Comparison of ENCODE assay signal across 8 cellular contexts in the genomic region with DNA sequence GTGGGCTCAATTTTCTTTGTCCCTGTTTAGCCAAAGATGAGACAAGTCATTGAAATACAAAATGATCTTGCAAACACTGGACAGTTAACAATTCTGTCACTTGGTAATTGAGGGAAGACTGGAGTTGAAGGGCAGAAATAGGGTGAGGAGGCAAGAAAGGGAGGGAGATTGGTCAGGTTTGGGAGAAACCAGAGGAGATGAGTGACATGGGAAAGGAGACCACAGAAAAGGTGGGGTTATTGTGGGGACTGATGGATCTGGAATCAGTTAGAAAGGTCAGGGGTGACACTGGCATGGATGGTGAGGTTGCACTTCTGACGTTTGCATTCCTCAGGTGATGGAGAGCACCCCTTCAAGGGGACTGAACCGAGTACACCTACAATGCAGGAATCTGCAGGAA. TPM values are rescaled to one million over a fixed set of nuclear protein-coding genes. Genes with fewer than 3 reads are reported as not detected.
DNase-seq lines count a peak whose midpoint lies in the region; ATAC-seq and TF ChIP-seq lines count a peak whose summit lies in the region.

No MANE protein-coding gene starts in this region.

- H3K27me3 ChIP-seq in SJSA1 (replicated peaks) (no peaks in the 10 kb centered on the region), fibroblast of lung (ENCODE audit: control insufficient read depth, insufficient read depth, low read length) (no peaks in the 10 kb centered on the region), prostate gland (replicated peaks; ENCODE audit: insufficient read depth) (no peaks in the 10 kb centered on the region)

- no peak for TF ChIP-seq CTCF in fibroblast of lung (conservative IDR thresholded peaks at IDR 0.05 in 1 of 2, IDR thresholded peaks at IDR 0.05 in 1 of 2; ENCODE audit: low read depth in 1 of 2, low read length in 2 of 2)
- TF ChIP-seq CTCF in prostate gland (IDR thresholded peaks at IDR 0.05) = no peak
- no peak for TF ChIP-seq CTCF in omental fat pad (IDR thresholded peaks at IDR 0.05)

- no peak for DNase-seq in SJSA1 (ENCODE audit: low read depth in 1 of 2, low spot score in 2 of 2)
- no peak for DNase-seq in fibroblast of lung (ENCODE audit: low read depth in 2 of 2)
- DNase-seq in prostate gland (ENCODE audit: low spot score) = no peak
- no peak for DNase-seq in activated effector memory CD4-positive, alpha-beta T cell treated with anti-CD3 and anti-CD28 coated beads, Interleukin-2, amount 50 U/mL, for 16 hours
- DNase-seq in NCI-H446 (lab: John Stamatoyannopoulos, UW) = no peak
- DNase-seq in omental fat pad (ENCODE audit: low spot score) = no peak
- no peak for DNase-seq in H4 (ENCODE audit: low spot score)

- H4K20me1 ChIP-seq in fibroblast of lung (ENCODE audit: control insufficient read depth, extremely low read depth, insufficient read depth, low read length) = no peaks in the 10 kb centered on the region

- H3K27ac ChIP-seq in SJSA1 = no peak overlapping the region
- H3K27ac ChIP-seq in fibroblast of lung (ENCODE audit: insufficient read depth, low read length) = peak overlapping the region; percentile 65
- no peak overlapping the region for H3K27ac ChIP-seq in prostate gland

- H2AFZ ChIP-seq in fibroblast of lung (ENCODE audit: low read length) = peak overlapping the region; percentile 87

- TF ChIP-seq POLR2A in prostate gland (IDR thresholded peaks at IDR 0.05) = no peak

- intact Hi-C loops in prostate gland (cut with DNase I) = no loop called here

- H3K36me3 ChIP-seq in ES-I3 (ENCODE audit: insufficient read depth, low read length) = peaks cover 10% of the 10 kb centered on the region; the same call in 1 of the 2 replicates
- peaks cover 42% of the 10 kb centered on the region for H3K36me3 ChIP-seq in SJSA1
- H3K36me3 ChIP-seq in fibroblast of lung (ENCODE audit: control insufficient read depth, insufficient read depth, low read length) = peaks cover 7% of the 10 kb centered on the region
- H3K36me3 ChIP-seq in prostate gland = no peaks in the 10 kb centered on the region

- H3K4me2 ChIP-seq in fibroblast of lung (ENCODE audit: extremely low read depth, insufficient read depth, low read length) = peak overlapping the region; percentile 96

- peak overlapping the region; percentile 93 for H3K9ac ChIP-seq in ES-I3 (ENCODE audit: low read depth, low read length)
- H3K9ac ChIP-seq in fibroblast of lung (ENCODE audit: insufficient read depth, low read length) = peak overlapping the region; percentile 53

- no peak for ATAC-seq in omental fat pad (ENCODE audit: low FRiP score)

- no peaks in the 10 kb centered on the region for H3K4me1 ChIP-seq in ES-I3 (ENCODE audit: insufficient read depth, low read length)
- H3K4me1 ChIP-seq in SJSA1 (replicated peaks) = peaks cover 11% of the 10 kb centered on the region
- peaks cover 8% of the 10 kb centered on the region for H3K4me1 ChIP-seq in fibroblast of lung (ENCODE audit: control insufficient read depth, extremely low read depth, insufficient read depth, low read length)
- H3K4me1 ChIP-seq in prostate gland (replicated peaks) = peaks cover 7% of the 10 kb centered on the region

- peak overlapping the region; percentile 56 for H3K4me3 ChIP-seq in SJSA1
- peak overlapping the region; percentile 77 to 86 (median 81) for H3K4me3 ChIP-seq in fibroblast of lung (replicated peaks in 1 of 4; ENCODE audit: control extremely low read depth in 1 of 4, insufficient read depth in 1 of 4, low read depth in 3 of 4, low read length in 4 of 4)
- peak overlapping the region; percentile 69 for H3K4me3 ChIP-seq in prostate gland

- WGBS in prostate gland = 10% methylated on average over 2 of the region's 2 CpGs

- H3K79me2 ChIP-seq in fibroblast of lung (ENCODE audit: control insufficient read depth, insufficient read depth, low read length) = peaks cover 10% of the 10 kb centered on the region

- H3K9me3 ChIP-seq in ES-I3 (ENCODE audit: control insufficient read depth, insufficient read depth, low read length) = no peaks in the 10 kb centered on the region
- no peaks in the 10 kb centered on the region for H3K9me3 ChIP-seq in SJSA1 (replicated peaks)
- H3K9me3 ChIP-seq in fibroblast of lung (ENCODE audit: control insufficient read depth, insufficient read depth, low read depth, low read length) = no peaks in the 10 kb centered on the region
- H3K9me3 ChIP-seq in prostate gland = no peaks in the 10 kb centered on the region

RNA-seq across cellular contexts. Expression of gene GTF2H4, which starts 0.7 kb away (rescaled TPM):
- total RNA-seq in SJSA1 (2014; rRNA removed; shearing (Covaris generic)) = 13.4 and 17.7 TPM in 2 replicates
- total RNA-seq in fibroblast of lung = 8.7 and 12.2 TPM in 2 replicates
- polyA plus RNA-seq in fibroblast of lung = 15.3 and 25.3 TPM in 2 replicates
- 11.9 and 19.3 TPM in 2 replicates for polyA plus RNA-seq in fibroblast of lung (2012)
- polyA minus RNA-seq in fibroblast of lung (ENCODE audit: low replicate concordance) = 20.4 and 21.8 TPM in 2 replicates
- total RNA-seq in prostate gland = 10 to 100 TPM; 19.0 to 26.2 TPM
- 10 to 100 TPM; 10.3 to 22.2 (median 14.7) TPM for total RNA-seq in omental fat pad
- total RNA-seq in H4 (2014; rRNA removed; shearing (Covaris generic)) = 8.4 and 8.5 TPM in 2 replicates

RNA-seq across cellular contexts. Expression of gene VARS2, which starts 5.3 kb away (rescaled TPM):
- total RNA-seq in SJSA1 (2014; rRNA removed; shearing (Covaris generic)) = 21.2 and 28.9 TPM in 2 replicates
- total RNA-seq in fibroblast of lung (13.1 and 20.5 TPM in 2 replicates), prostate gland (10 to 100 TPM; 15.8 to 27.0 TPM), omental fat pad (10 to 100 TPM; 14.0 to 18.8 (median 16.6) TPM)
- polyA plus RNA-seq in fibroblast of lung = 6.8 and 11.4 TPM in 2 replicates
- 8.9 and 18.5 TPM in 2 replicates for polyA plus RNA-seq in fibroblast of lung (2012)
- 10.8 and 31.9 TPM in 2 replicates for polyA minus RNA-seq in fibroblast of lung (ENCODE audit: low replicate concordance)
- 10.5 and 17.6 TPM in 2 replicates for total RNA-seq in H4 (2014; rRNA removed; shearing (Covaris generic))

RNA-seq across cellular contexts. Expression of gene SFTA2, which starts 23.3 kb away (rescaled TPM):
- not detected in 2 replicates for total RNA-seq in SJSA1 (2014; rRNA removed; shearing (Covaris generic))
- total RNA-seq in fibroblast of lung (not detected in 2 replicates), prostate gland (not detected), omental fat pad (not detected)
- not detected in 2 replicates for polyA plus RNA-seq in fibroblast of lung
- not detected in 2 replicates for polyA plus RNA-seq in fibroblast of lung (2012)
- not detected in 2 replicates for polyA minus RNA-seq in fibroblast of lung (ENCODE audit: low replicate concordance)
- total RNA-seq in H4 (2014; rRNA removed; shearing (Covaris generic)) = not detected in 2 replicates

RNA-seq across cellular contexts. Expression of gene DDR1, which starts 24.4 kb away (rescaled TPM):
- 17.0 and 18.2 TPM in 2 replicates for total RNA-seq in SJSA1 (2014; rRNA removed; shearing (Covaris generic))
- total RNA-seq in fibroblast of lung (16.7 and 17.5 TPM in 2 replicates), prostate gland (100 to 1,000 TPM; 178 to 182 TPM), omental fat pad (10 to 100 TPM in 3 of 4 donors, 1 to 10 TPM in 1; 9.9 to 77.3 (median 48.7) TPM)
- polyA plus RNA-seq in fibroblast of lung = 6.2 and 10.9 TPM in 2 replicates
- 10.7 and 18.4 TPM in 2 replicates for polyA plus RNA-seq in fibroblast of lung (2012)
- 14.7 and 61.1 TPM in 2 replicates for polyA minus RNA-seq in fibroblast of lung (ENCODE audit: low replicate concordance)
- total RNA-seq in H4 (2014; rRNA removed; shearing (Covaris generic)) = 16.0 and 30.1 TPM in 2 replicates

RNA-seq across cellular contexts. Expression of gene MUCL3, which starts 32.1 kb away (rescaled TPM):
- total RNA-seq in SJSA1 (2014; rRNA removed; shearing (Covaris generic)) = not detected in 2 replicates
- total RNA-seq in fibroblast of lung (not detected in 2 replicates), prostate gland (not detected), omental fat pad (under 1 TPM in 1 of 4 donors, not detected in 3; 0.19 TPM)
- polyA plus RNA-seq in fibroblast of lung = 0.01 TPM in 1 of 2 replicates, not detected in the other
- polyA plus RNA-seq in fibroblast of lung (2012) = not detected in 2 replicates
- polyA minus RNA-seq in fibroblast of lung (ENCODE audit: low replicate concordance) = not detected in 2 replicates
- not detected in 2 replicates for total RNA-seq in H4 (2014; rRNA removed; shearing (Covaris generic))
